Comparison of ENCODE assay signal across 17 cellular contexts in genomic region chr19:5120833-5121232, GRCh38.
A peak's percentile ranks its signal among the peaks of the same experiment; 100 is the strongest.
DNase-seq lines count a peak whose midpoint lies in the region; ATAC-seq, FAIRE-seq and TF ChIP-seq lines count a peak whose summit lies in the region.
"Had no signal": no experiment of that assay in that cellular context is flagged by ENCODE, and none has a peak within 500 bp of the region (broad histone marks: within the 10 kb centered on the region; RNA-seq: fewer than 3 reads in every experiment).

No MANE protein-coding gene starts in this region.

- H3K23ac ChIP-seq in mesenchymal stem cell (ENCODE audit: low read length in 2 of 2) = no peak overlapping the region

- H3K14ac ChIP-seq in mesenchymal stem cell (ENCODE audit: low read length in 2 of 2) = no peak overlapping the region

- peaks cover 15% of the 10 kb centered on the region for H3K79me1 ChIP-seq in mesenchymal stem cell (replicated peaks; ENCODE audit: low read length, poor library complexity, severe bottlenecking)

- peaks cover 6 to 60% (median 18%) of the 10 kb centered on the region in 11 experiments; a peak in 18 of 22 replicates for H3K36me3 ChIP-seq in BLaER1 treated with 17β-estradiol and CSF1 and Interleukin-3, amounts not matched to agents 10 nM and 100 nM
- H3K36me3 ChIP-seq in Loucy (ENCODE audit: insufficient read depth, low read length) (peaks cover 12% of the 10 kb centered on the region; the same call in 1 of the 2 replicates), mesenchymal stem cell (ENCODE audit: control insufficient read depth in 1 of 2, insufficient read depth in 2 of 2, low read depth in 1 of 2, low read length in 2 of 2) (peaks cover 43 to 74% of the 10 kb centered on the region in 2 experiments)

- H3K4me2 ChIP-seq in BLaER1 treated with 17β-estradiol and CSF1 and Interleukin-3, amounts not matched to agents 10 nM and 100 nM = peak overlapping the region; percentile 19 to 97 (median 92)
- H3K4me2 ChIP-seq in Loucy (ENCODE audit: low read depth, low read length, poor library complexity, severe bottlenecking) (peak overlapping the region; percentile 25), mesenchymal stem cell (ENCODE audit: low read length, poor library complexity, severe bottlenecking) (no peak overlapping the region)

- peak overlapping the region in 1 of 10 experiments; percentile 36; a peak in 3 of 20 replicates for H3K4me3 ChIP-seq in BLaER1 treated with 17β-estradiol and CSF1 and Interleukin-3, amounts not matched to agents 10 nM and 100 nM
- H3K4me3 ChIP-seq in Loucy (ENCODE audit: low read length, poor library complexity, severe bottlenecking) = no peak overlapping the region
- H3K4me3 ChIP-seq in mesenchymal stem cell (ENCODE audit: insufficient read depth in 1 of 2, low read depth in 1 of 2, low read length in 2 of 2) = no peak overlapping the region
- H3K4me3 ChIP-seq: HAP-1, SJSA1 had no signal

- H2BK120ac ChIP-seq in mesenchymal stem cell (ENCODE audit: low read depth, low read length) = no peak overlapping the region

- no peak overlapping the region for H3K18ac ChIP-seq in mesenchymal stem cell (ENCODE audit: low read depth in 1 of 2, low read length in 2 of 2)

- no peak overlapping the region for H2AK5ac ChIP-seq in mesenchymal stem cell (ENCODE audit: low read length, severe bottlenecking)

- no peak for FAIRE-seq in HTR-8/SVneo (lab: Jason Lieb, UNC)

- no peak overlapping the region for H3K4me3 Mint-ChIP-seq in effector memory CD8-positive, alpha-beta T cell
- H3K4me3 Mint-ChIP-seq in osteocyte (ENCODE audit: unreplicated experiment) = no peak overlapping the region

- peaks cover 68 to 95% (median 85%) of the 10 kb centered on the region in 11 experiments for H4K20me1 ChIP-seq in BLaER1 treated with 17β-estradiol and CSF1 and Interleukin-3, amounts not matched to agents 10 nM and 100 nM
- H4K20me1 ChIP-seq in Loucy (ENCODE audit: insufficient read depth, low read length, poor library complexity, severe bottlenecking) = no peaks in the 10 kb centered on the region

- peaks cover 72 to 93% (median 91%) of the 10 kb centered on the region in 10 experiments for H3K4me1 ChIP-seq in BLaER1 treated with 17β-estradiol and CSF1 and Interleukin-3, amounts not matched to agents 10 nM and 100 nM
- H3K4me1 ChIP-seq in Loucy (ENCODE audit: insufficient read depth, low read length, poor library complexity, severe bottlenecking) = peaks cover 36% of the 10 kb centered on the region
- peaks cover 17% of the 10 kb centered on the region for H3K4me1 ChIP-seq in mesenchymal stem cell (ENCODE audit: control insufficient read depth, insufficient read depth, low read depth, low read length)
- H3K4me1 ChIP-seq: HAP-1, SJSA1 had no signal

- H3K9me2 ChIP-seq in Loucy (replicated peaks; ENCODE audit: low read depth, low read length) = no peaks in the 10 kb centered on the region

- H3K27ac Mint-ChIP-seq in effector memory CD8-positive, alpha-beta T cell = peak overlapping the region; percentile 3 to 76
- H3K27ac Mint-ChIP-seq in osteocyte (ENCODE audit: unreplicated experiment) = peak overlapping the region; percentile 27

- H3K79me2 ChIP-seq in Loucy (ENCODE audit: insufficient read depth, low read length) = no peaks in the 10 kb centered on the region

- no peaks in the 10 kb centered on the region for H3K9me3 Mint-ChIP-seq in effector memory CD8-positive, alpha-beta T cell
- peaks cover 4% of the 10 kb centered on the region for H3K9me3 Mint-ChIP-seq in osteocyte (ENCODE audit: unreplicated experiment)

- no peak overlapping the region for H2BK15ac ChIP-seq in mesenchymal stem cell (ENCODE audit: low read depth, poor library complexity, severe bottlenecking)

- H3K36me3 Mint-ChIP-seq in effector memory CD8-positive, alpha-beta T cell (ENCODE audit: insufficient read depth) = peaks cover 20% of the 10 kb centered on the region
- peaks cover 16% of the 10 kb centered on the region for H3K36me3 Mint-ChIP-seq in osteocyte (ENCODE audit: unreplicated experiment)

- ATAC-seq in effector memory CD8-positive, alpha-beta T cell (replicated peaks) = no peak
- ATAC-seq: PC-3 had no signal

- H3F3A ChIP-seq in Loucy (ENCODE audit: low read depth) = no peaks in the 10 kb centered on the region

- no peak overlapping the region for H4K91ac ChIP-seq in mesenchymal stem cell (ENCODE audit: low read length)

- H2AFZ ChIP-seq in Loucy (ENCODE audit: low read length) (no peak overlapping the region), mesenchymal stem cell (ENCODE audit: low read depth, low read length) (no peak overlapping the region)

- TF ChIP-seq CTCF in Loucy (conservative IDR thresholded peaks at IDR 0.05; ENCODE audit: low read length) (no peak), osteocyte (IDR thresholded peaks at IDR 0.05) (no peak)

- no peak overlapping the region for H4K8ac ChIP-seq in mesenchymal stem cell (ENCODE audit: low read length)

- H3K4me1 Mint-ChIP-seq in effector memory CD8-positive, alpha-beta T cell (ENCODE audit: low read depth in 2 of 2) = peaks cover 6 to 11% of the 10 kb centered on the region in 2 donors
- peaks cover 31% of the 10 kb centered on the region for H3K4me1 Mint-ChIP-seq in osteocyte (ENCODE audit: unreplicated experiment)

- peak overlapping the region in 10 of 11 experiments; percentile 8 to 71 (median 55); a peak in 15 of 22 replicates for H3K9ac ChIP-seq in BLaER1 treated with 17β-estradiol and CSF1 and Interleukin-3, amounts not matched to agents 10 nM and 100 nM
- H3K9ac ChIP-seq in Loucy (ENCODE audit: low read depth, low read length, poor library complexity, severe bottlenecking) (no peak overlapping the region), mesenchymal stem cell (ENCODE audit: low read length) (no peak overlapping the region)

- H2BK12ac ChIP-seq in mesenchymal stem cell (ENCODE audit: low read length in 2 of 2) = no peak overlapping the region

- peaks cover 4 to 10% (median 7%) of the 10 kb centered on the region in 11 experiments; a peak in 18 of 22 replicates for H3K9me3 ChIP-seq in BLaER1 treated with 17β-estradiol and CSF1 and Interleukin-3, amounts not matched to agents 10 nM and 100 nM (replicated peaks in 1 of 11)
- H3K9me3 ChIP-seq in Loucy (ENCODE audit: insufficient read depth, low read depth, low read length) (no peaks in the 10 kb centered on the region), mesenchymal stem cell (ENCODE audit: control insufficient read depth, low read length) (no peaks in the 10 kb centered on the region)
- H3K9me3 ChIP-seq: BE2C, HAP-1, SJSA1 had no signal

- WGBS in mesenchymal stem cell = 95% methylated on average over 9 of the region's 9 CpGs

- H3K27me3 ChIP-seq in BLaER1 treated with 17β-estradiol and CSF1 and Interleukin-3, amounts not matched to agents 10 nM and 100 nM = no peaks in the 10 kb centered on the region
- H3K27me3 ChIP-seq in Loucy (ENCODE audit: insufficient read depth, low read length, poor library complexity, severe bottlenecking) (no peaks in the 10 kb centered on the region), mesenchymal stem cell (ENCODE audit: control insufficient read depth in 1 of 2, insufficient read depth in 1 of 2, low read length in 2 of 2) (no peaks in the 10 kb centered on the region)
- H3K27me3 ChIP-seq: BE2C, SJSA1 had no signal

- no peaks in the 10 kb centered on the region for H3K27me3 Mint-ChIP-seq in effector memory CD8-positive, alpha-beta T cell
- H3K27me3 Mint-ChIP-seq in osteocyte (ENCODE audit: unreplicated experiment) = no peaks in the 10 kb centered on the region

- H2BK5ac ChIP-seq in mesenchymal stem cell (ENCODE audit: low read depth, low read length, poor library complexity, severe bottlenecking) = no peak overlapping the region

- no peak for DNase-seq in effector memory CD8-positive, alpha-beta T cell
- DNase-seq in osteocyte (ENCODE audit: extremely low spot score, unreplicated experiment) (no peak), mesenchymal stem cell (no peak), HTR-8/SVneo (ENCODE audit: insufficient read length, low spot score) (no peak), NCI-H2107 (lab: John Stamatoyannopoulos, UW) (no peak)
- DNase-seq: ACHN; BE2C; IMR-90; NCI-H146; NCI-H226; NCI-H526 treated with DMSO at 0.1 percent for 48 hours; NK-92 treated with Interleukin-12 subunit alpha and Interleukin-12 subunit beta, amount 100 ng/mL, for 24 hours; PC-3 had no signal

- peak overlapping the region in 8 of 11 experiments; percentile 35 to 75 (median 66); a peak in 12 of 22 replicates for H3K27ac ChIP-seq in BLaER1 treated with 17β-estradiol and CSF1 and Interleukin-3, amounts not matched to agents 10 nM and 100 nM
- no peak overlapping the region for H3K27ac ChIP-seq in mesenchymal stem cell (ENCODE audit: low read length, poor library complexity, severe bottlenecking)
- H3K27ac ChIP-seq: SJSA1 had no signal

- no peak overlapping the region for H3K4ac ChIP-seq in mesenchymal stem cell (ENCODE audit: low read depth in 1 of 2, low read length in 2 of 2)

Comparison
In these comparisons a context has a peak if more than half of its experiments do, and no peak if none do; other contexts are left out.
1. H3K9ac ChIP-seq: peak in BLaER1 treated with 17β-estradiol and CSF1 and Interleukin-3, amounts not matched to agents 10 nM and 100 nM (10 of 11); none in Loucy (single experiment) and mesenchymal stem cell (single experiment).